Comparison of ENCODE assay signal across 1 cellular context in the genomic region with DNA sequence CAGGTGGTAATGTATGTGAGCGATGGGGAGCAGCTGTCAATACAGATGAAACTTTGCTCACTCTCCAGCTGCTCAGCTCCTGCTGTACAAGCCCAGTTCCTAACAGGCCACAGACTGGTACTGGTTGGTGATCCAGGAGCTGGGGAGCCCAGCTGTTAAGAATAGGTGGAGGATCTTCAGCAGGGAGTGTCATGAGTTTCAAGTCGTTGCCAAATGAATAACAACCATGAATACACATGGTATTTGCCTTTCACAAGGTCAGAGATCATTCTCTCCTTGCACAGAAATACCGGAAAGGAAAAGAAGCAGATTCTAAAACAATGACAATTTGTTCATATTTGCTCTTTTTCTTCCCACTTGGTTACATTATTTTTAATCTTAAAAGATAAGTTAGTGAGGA.
TF ChIP-seq lines count a peak whose summit lies in the region.

No MANE protein-coding gene starts in this region.

TF ChIP-seq in HepG2, 621 proteins besides CTCF, POLR2A, EP300 and RAD21 (continued from another document and continues in another):
- TF ChIP-seq, protein P1, sequence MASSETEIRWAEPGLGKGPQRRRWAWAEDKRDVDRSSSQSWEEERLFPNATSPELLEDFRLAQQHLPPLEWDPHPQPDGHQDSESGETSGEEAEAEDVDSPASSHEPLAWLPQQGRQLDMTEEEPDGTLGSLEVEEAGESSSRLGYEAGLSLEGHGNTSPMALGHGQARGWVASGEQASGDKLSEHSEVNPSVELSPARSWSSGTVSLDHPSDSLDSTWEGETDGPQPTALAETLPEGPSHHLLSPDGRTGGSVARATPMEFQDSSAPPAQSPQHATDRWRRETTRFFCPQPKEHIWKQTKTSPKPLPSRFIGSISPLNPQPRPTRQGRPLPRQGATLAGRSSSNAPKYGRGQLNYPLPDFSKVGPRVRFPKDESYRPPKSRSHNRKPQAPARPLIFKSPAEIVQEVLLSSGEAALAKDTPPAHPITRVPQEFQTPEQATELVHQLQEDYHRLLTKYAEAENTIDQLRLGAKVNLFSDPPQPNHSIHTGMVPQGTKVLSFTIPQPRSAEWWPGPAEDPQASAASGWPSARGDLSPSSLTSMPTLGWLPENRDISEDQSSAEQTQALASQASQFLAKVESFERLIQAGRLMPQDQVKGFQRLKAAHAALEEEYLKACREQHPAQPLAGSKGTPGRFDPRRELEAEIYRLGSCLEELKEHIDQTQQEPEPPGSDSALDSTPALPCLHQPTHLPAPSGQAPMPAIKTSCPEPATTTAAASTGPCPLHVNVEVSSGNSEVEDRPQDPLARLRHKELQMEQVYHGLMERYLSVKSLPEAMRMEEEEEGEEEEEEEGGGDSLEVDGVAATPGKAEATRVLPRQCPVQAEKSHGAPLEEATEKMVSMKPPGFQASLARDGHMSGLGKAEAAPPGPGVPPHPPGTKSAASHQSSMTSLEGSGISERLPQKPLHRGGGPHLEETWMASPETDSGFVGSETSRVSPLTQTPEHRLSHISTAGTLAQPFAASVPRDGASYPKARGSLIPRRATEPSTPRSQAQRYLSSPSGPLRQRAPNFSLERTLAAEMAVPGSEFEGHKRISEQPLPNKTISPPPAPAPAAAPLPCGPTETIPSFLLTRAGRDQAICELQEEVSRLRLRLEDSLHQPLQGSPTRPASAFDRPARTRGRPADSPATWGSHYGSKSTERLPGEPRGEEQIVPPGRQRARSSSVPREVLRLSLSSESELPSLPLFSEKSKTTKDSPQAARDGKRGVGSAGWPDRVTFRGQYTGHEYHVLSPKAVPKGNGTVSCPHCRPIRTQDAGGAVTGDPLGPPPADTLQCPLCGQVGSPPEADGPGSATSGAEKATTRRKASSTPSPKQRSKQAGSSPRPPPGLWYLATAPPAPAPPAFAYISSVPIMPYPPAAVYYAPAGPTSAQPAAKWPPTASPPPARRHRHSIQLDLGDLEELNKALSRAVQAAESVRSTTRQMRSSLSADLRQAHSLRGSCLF (CRISPR knock-in tag; IDR thresholded peaks at IDR 0.05; ENCODE audit: borderline replicate concordance), result no peak
- TF ChIP-seq RARG (CRISPR knock-in tag; IDR thresholded peaks at IDR 0.05; ENCODE audit: low read depth) (no peak), MXD4 (CRISPR knock-in tag; IDR thresholded peaks at IDR 0.05) (no peak), GATAD2A (CRISPR knock-in tag; IDR thresholded peaks at IDR 0.05) (peak; percentile 62), KLF13 (CRISPR knock-in tag; IDR thresholded peaks at IDR 0.05) (no peak), HNF4A (CRISPR knock-in tag; IDR thresholded peaks at IDR 0.05) (peak; percentile 57), YY1 (IDR thresholded peaks at IDR 0.05; ENCODE audit: insufficient read depth, insufficient replicate concordance, low read depth, low read length) (no peak), SOX5 (CRISPR knock-in tag; IDR thresholded peaks at IDR 0.05; ENCODE audit: borderline replicate concordance) (peak; percentile 70; the same call in 1 of the 2 replicates), RARA (CRISPR knock-in tag; IDR thresholded peaks at IDR 0.05) (no peak), SIX4 (CRISPR knock-in tag; IDR thresholded peaks at IDR 0.05) (no peak), ZNF17 (CRISPR knock-in tag; IDR thresholded peaks at IDR 0.05) (no peak), GLI4 (CRISPR knock-in tag; IDR thresholded peaks at IDR 0.05; ENCODE audit: borderline replicate concordance) (no peak), SALL1 (CRISPR knock-in tag; IDR thresholded peaks at IDR 0.05) (peak; percentile 29; the same call in 1 of the 2 replicates), MTF1 (CRISPR knock-in tag; IDR thresholded peaks at IDR 0.05) (no peak), TEAD2 (CRISPR knock-in tag; IDR thresholded peaks at IDR 0.05) (no peak), SRSF1 (optimal IDR thresholded peaks at IDR 0.05; ENCODE audit: low read depth, low read length) (no peak), ZSCAN20 (CRISPR knock-in tag; IDR thresholded peaks at IDR 0.05; ENCODE audit: borderline replicate concordance) (no peak), TOE1 (CRISPR knock-in tag; IDR thresholded peaks at IDR 0.05) (no peak), ATF7-NPFF (CRISPR knock-in tag; IDR thresholded peaks at IDR 0.05; ENCODE audit: low read depth) (no peak), NBN (conservative IDR thresholded peaks at IDR 0.05) (no peak), ELF3 (CRISPR knock-in tag; IDR thresholded peaks at IDR 0.05) (0 out of 2 replicates have a peak, but pooled peaks have one; percentile 23), ZNF891 (CRISPR knock-in tag; IDR thresholded peaks at IDR 0.05) (no peak), CBX2 (IDR thresholded peaks at IDR 0.05; ENCODE audit: low read depth, low read length) (no peak), CBX2 (CRISPR knock-in tag; IDR thresholded peaks at IDR 0.05; ENCODE audit: low read depth) (no peak), HDAC2 (CRISPR knock-in tag; IDR thresholded peaks at IDR 0.05) (no peak), ZNF343 (CRISPR knock-in tag; IDR thresholded peaks at IDR 0.05) (no peak), ZMYM4 (CRISPR knock-in tag; IDR thresholded peaks at IDR 0.05) (0 out of 2 replicates have a peak, but pooled peaks have one; percentile 21), HIVEP1 (CRISPR knock-in tag; IDR thresholded peaks at IDR 0.05) (no peak), ETV5 (CRISPR knock-in tag; IDR thresholded peaks at IDR 0.05; ENCODE audit: borderline replicate concordance) (peak; percentile 9; the same call in 1 of the 2 replicates), ZNF678 (CRISPR knock-in tag; IDR thresholded peaks at IDR 0.05) (no peak), ZNF7 (CRISPR knock-in tag; IDR thresholded peaks at IDR 0.05) (no peak), KDM1A (CRISPR knock-in tag; IDR thresholded peaks at IDR 0.05) (no peak), ZNF768 (CRISPR knock-in tag; IDR thresholded peaks at IDR 0.05) (no peak), NFE2L1 (CRISPR knock-in tag; IDR thresholded peaks at IDR 0.05; ENCODE audit: borderline replicate concordance) (no peak)
- TF ChIP-seq, protein P2, sequence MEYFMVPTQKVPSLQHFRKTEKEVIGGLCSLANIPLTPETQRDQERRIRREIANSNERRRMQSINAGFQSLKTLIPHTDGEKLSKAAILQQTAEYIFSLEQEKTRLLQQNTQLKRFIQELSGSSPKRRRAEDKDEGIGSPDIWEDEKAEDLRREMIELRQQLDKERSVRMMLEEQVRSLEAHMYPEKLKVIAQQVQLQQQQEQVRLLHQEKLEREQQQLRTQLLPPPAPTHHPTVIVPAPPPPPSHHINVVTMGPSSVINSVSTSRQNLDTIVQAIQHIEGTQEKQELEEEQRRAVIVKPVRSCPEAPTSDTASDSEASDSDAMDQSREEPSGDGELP (IDR thresholded peaks at IDR 0.05; ENCODE audit: borderline replicate concordance, low read depth), result peak; percentile 67; the same call in 1 of the 2 replicates
- TF ChIP-seq, protein P3, sequence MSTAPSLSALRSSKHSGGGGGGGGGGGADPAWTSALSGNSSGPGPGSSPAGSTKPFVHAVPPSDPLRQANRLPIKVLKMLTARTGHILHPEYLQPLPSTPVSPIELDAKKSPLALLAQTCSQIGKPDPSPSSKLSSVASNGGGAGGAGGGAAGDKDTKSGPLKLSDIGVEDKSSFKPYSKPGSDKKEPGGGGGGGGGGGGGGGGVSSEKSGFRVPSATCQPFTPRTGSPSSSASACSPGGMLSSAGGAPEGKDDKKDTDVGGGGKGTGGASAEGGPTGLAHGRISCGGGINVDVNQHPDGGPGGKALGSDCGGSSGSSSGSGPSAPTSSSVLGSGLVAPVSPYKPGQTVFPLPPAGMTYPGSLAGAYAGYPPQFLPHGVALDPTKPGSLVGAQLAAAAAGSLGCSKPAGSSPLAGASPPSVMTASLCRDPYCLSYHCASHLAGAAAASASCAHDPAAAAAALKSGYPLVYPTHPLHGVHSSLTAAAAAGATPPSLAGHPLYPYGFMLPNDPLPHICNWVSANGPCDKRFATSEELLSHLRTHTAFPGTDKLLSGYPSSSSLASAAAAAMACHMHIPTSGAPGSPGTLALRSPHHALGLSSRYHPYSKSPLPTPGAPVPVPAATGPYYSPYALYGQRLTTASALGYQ (CRISPR knock-in tag; IDR thresholded peaks at IDR 0.05), result no peak
- TF ChIP-seq, protein P4, sequence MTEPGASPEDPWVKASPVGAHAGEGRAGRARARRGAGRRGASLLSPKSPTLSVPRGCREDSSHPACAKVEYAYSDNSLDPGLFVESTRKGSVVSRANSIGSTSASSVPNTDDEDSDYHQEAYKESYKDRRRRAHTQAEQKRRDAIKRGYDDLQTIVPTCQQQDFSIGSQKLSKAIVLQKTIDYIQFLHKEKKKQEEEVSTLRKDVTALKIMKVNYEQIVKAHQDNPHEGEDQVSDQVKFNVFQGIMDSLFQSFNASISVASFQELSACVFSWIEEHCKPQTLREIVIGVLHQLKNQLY (CRISPR knock-in tag; IDR thresholded peaks at IDR 0.05), result 0 out of 2 replicates have a peak, but pooled peaks have one; percentile 7
- TF ChIP-seq, protein P5, sequence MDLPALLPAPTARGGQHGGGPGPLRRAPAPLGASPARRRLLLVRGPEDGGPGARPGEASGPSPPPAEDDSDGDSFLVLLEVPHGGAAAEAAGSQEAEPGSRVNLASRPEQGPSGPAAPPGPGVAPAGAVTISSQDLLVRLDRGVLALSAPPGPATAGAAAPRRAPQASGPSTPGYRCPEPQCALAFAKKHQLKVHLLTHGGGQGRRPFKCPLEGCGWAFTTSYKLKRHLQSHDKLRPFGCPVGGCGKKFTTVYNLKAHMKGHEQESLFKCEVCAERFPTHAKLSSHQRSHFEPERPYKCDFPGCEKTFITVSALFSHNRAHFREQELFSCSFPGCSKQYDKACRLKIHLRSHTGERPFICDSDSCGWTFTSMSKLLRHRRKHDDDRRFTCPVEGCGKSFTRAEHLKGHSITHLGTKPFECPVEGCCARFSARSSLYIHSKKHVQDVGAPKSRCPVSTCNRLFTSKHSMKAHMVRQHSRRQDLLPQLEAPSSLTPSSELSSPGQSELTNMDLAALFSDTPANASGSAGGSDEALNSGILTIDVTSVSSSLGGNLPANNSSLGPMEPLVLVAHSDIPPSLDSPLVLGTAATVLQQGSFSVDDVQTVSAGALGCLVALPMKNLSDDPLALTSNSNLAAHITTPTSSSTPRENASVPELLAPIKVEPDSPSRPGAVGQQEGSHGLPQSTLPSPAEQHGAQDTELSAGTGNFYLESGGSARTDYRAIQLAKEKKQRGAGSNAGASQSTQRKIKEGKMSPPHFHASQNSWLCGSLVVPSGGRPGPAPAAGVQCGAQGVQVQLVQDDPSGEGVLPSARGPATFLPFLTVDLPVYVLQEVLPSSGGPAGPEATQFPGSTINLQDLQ (CRISPR knock-in tag; IDR thresholded peaks at IDR 0.05), result no peak
- TF ChIP-seq, protein P6, sequence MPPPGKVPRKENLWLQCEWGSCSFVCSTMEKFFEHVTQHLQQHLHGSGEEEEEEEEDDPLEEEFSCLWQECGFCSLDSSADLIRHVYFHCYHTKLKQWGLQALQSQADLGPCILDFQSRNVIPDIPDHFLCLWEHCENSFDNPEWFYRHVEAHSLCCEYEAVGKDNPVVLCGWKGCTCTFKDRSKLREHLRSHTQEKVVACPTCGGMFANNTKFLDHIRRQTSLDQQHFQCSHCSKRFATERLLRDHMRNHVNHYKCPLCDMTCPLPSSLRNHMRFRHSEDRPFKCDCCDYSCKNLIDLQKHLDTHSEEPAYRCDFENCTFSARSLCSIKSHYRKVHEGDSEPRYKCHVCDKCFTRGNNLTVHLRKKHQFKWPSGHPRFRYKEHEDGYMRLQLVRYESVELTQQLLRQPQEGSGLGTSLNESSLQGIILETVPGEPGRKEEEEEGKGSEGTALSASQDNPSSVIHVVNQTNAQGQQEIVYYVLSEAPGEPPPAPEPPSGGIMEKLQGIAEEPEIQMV (CRISPR knock-in tag; IDR thresholded peaks at IDR 0.05; ENCODE audit: low read depth), result no peak
- TF ChIP-seq, protein P7, sequence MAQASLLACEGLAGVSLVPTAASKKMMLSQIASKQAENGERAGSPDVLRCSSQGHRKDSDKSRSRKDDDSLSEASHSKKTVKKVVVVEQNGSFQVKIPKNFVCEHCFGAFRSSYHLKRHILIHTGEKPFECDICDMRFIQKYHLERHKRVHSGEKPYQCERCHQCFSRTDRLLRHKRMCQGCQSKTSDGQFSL (CRISPR knock-in tag; IDR thresholded peaks at IDR 0.05), result no peak
- TF ChIP-seq, protein P8, sequence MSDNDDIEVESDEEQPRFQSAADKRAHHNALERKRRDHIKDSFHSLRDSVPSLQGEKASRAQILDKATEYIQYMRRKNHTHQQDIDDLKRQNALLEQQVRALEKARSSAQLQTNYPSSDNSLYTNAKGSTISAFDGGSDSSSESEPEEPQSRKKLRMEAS (IDR thresholded peaks at IDR 0.05), result peak; percentile 27; the same call in 1 of the 2 replicates
- TF ChIP-seq, protein P9, sequence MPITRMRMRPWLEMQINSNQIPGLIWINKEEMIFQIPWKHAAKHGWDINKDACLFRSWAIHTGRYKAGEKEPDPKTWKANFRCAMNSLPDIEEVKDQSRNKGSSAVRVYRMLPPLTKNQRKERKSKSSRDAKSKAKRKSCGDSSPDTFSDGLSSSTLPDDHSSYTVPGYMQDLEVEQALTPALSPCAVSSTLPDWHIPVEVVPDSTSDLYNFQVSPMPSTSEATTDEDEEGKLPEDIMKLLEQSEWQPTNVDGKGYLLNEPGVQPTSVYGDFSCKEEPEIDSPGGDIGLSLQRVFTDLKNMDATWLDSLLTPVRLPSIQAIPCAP (CRISPR knock-in tag; IDR thresholded peaks at IDR 0.05; ENCODE audit: low read depth), result no peak
- TF ChIP-seq, protein P10, sequence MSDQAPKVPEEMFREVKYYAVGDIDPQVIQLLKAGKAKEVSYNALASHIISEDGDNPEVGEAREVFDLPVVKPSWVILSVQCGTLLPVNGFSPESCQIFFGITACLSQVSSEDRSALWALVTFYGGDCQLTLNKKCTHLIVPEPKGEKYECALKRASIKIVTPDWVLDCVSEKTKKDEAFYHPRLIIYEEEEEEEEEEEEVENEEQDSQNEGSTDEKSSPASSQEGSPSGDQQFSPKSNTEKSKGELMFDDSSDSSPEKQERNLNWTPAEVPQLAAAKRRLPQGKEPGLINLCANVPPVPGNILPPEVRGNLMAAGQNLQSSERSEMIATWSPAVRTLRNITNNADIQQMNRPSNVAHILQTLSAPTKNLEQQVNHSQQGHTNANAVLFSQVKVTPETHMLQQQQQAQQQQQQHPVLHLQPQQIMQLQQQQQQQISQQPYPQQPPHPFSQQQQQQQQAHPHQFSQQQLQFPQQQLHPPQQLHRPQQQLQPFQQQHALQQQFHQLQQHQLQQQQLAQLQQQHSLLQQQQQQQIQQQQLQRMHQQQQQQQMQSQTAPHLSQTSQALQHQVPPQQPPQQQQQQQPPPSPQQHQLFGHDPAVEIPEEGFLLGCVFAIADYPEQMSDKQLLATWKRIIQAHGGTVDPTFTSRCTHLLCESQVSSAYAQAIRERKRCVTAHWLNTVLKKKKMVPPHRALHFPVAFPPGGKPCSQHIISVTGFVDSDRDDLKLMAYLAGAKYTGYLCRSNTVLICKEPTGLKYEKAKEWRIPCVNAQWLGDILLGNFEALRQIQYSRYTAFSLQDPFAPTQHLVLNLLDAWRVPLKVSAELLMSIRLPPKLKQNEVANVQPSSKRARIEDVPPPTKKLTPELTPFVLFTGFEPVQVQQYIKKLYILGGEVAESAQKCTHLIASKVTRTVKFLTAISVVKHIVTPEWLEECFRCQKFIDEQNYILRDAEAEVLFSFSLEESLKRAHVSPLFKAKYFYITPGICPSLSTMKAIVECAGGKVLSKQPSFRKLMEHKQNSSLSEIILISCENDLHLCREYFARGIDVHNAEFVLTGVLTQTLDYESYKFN (CRISPR knock-in tag; conservative IDR thresholded peaks at IDR 0.05), result peak; percentile 51
- TF ChIP-seq, protein P11, sequence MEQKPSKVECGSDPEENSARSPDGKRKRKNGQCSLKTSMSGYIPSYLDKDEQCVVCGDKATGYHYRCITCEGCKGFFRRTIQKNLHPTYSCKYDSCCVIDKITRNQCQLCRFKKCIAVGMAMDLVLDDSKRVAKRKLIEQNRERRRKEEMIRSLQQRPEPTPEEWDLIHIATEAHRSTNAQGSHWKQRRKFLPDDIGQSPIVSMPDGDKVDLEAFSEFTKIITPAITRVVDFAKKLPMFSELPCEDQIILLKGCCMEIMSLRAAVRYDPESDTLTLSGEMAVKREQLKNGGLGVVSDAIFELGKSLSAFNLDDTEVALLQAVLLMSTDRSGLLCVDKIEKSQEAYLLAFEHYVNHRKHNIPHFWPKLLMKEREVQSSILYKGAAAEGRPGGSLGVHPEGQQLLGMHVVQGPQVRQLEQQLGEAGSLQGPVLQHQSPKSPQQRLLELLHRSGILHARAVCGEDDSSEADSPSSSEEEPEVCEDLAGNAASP (CRISPR knock-in tag; IDR thresholded peaks at IDR 0.05; ENCODE audit: borderline replicate concordance), result no peak
